Comparison of ENCODE assay signal across 18 cellular contexts in the genomic region with DNA sequence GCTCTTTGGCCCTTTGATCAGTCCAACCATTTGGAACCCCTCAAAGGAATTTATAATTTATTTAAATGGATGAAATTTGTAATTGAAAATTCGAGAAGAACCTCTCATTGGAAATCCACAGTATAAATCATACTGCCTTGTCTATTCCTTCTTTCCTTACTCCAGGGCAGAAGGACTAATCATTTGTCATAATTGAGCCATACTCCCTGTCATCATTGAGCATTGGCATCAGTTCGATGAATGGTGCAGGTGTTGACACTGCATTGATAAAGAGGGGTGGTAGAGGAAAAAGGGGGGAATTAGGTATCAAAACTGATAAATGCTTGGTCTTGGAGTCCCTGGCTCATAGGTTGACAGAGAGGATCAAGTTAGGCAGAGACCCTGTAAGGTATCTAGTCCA. TPM values are rescaled to one million over a fixed set of nuclear protein-coding genes. Genes with fewer than 3 reads are reported as not detected.
"Had no signal": no experiment of that assay in that cellular context is flagged by ENCODE, and none has a peak within 500 bp of the region (broad histone marks: within the 10 kb centered on the region; RNA-seq: fewer than 3 reads in every experiment).

No MANE protein-coding gene starts in this region.

- H3K27ac Mint-ChIP-seq: activated naive CD8-positive, alpha-beta T cell treated with anti-CD3 and anti-CD28 coated beads for 36 hours; activated T-helper 1 cell treated with anti-CD3 and anti-CD28 coated beads, Interleukin-12 subunit alpha, Interleukin-12 subunit beta, Interleukin-2, Interleukin-4 antibody, amounts not matched to agents 30 ng/mL and 10 ng/mL and 1 ng/mL, durations not matched to agents 14 hours and 24 hours and 36 hours; dendritic cell treated with granulocyte-macrophage colony-stimulating factor and Interleukin-4, amounts not matched to agents 40 ng/mL and 50 ng/mL, for 4 days; endodermal cell; T-helper 2 cell treated with Interferon-gamma antibody and Interleukin-4, amounts not matched to agents 5 μg/mL and 100 μg/mL, for 36 hours had no signal

- H3K4me3 Mint-ChIP-seq: activated naive CD8-positive, alpha-beta T cell treated with anti-CD3 and anti-CD28 coated beads for 36 hours; activated T-helper 1 cell treated with anti-CD3 and anti-CD28 coated beads, Interleukin-12 subunit alpha, Interleukin-12 subunit beta, Interleukin-2, Interleukin-4 antibody, amounts not matched to agents 30 ng/mL and 10 ng/mL and 1 ng/mL, durations not matched to agents 14 hours and 24 hours and 36 hours; dendritic cell treated with granulocyte-macrophage colony-stimulating factor and Interleukin-4, amounts not matched to agents 40 ng/mL and 50 ng/mL, for 4 days; T-helper 2 cell treated with Interferon-gamma antibody and Interleukin-4, amounts not matched to agents 5 μg/mL and 100 μg/mL, for 36 hours had no signal

- H3K27me3 ChIP-seq: brain microvascular endothelial cell, pancreas had no signal

- H3K9me3 Mint-ChIP-seq: activated T-helper 1 cell treated with anti-CD3 and anti-CD28 coated beads, Interleukin-12 subunit alpha, Interleukin-12 subunit beta, Interleukin-2, Interleukin-4 antibody, amounts not matched to agents 30 ng/mL and 10 ng/mL and 1 ng/mL, durations not matched to agents 14 hours and 24 hours and 36 hours; dendritic cell treated with granulocyte-macrophage colony-stimulating factor and Interleukin-4, amounts not matched to agents 40 ng/mL and 50 ng/mL, for 4 days; endodermal cell; T-helper 2 cell treated with Interferon-gamma antibody and Interleukin-4, amounts not matched to agents 5 μg/mL and 100 μg/mL, for 36 hours had no signal

- ATAC-seq: left cardiac atrium, lower lobe of right lung, pancreas had no signal

- DNase-seq: activated CD4-positive, alpha-beta T cell treated with anti-CD3 and anti-CD28 coated beads, Interleukin-2, amount 50 U/mL, for 1 hour; activated CD8-positive, alpha-beta memory T cell treated with anti-CD3 and anti-CD28 coated beads for 24 hours; activated naive CD8-positive, alpha-beta T cell treated with anti-CD3 and anti-CD28 coated beads for 36 hours; amygdala; brain microvascular endothelial cell; endodermal cell; erythroblast; hippocampal formation; left cardiac atrium; lower lobe of right lung; midbrain; pancreas; stimulated activated CD4-positive, alpha-beta T cell treated with anti-CD3 and anti-CD28 coated beads, Interleukin-12 subunit alpha, Interleukin-12 subunit beta, amount 100 ng/mL, for 4 hours; stimulated activated CD4-positive, alpha-beta T cell treated with anti-CD3 and anti-CD28 coated beads, Interleukin-2, amount 100 ng/mL, for 24 hours had no signal

- H3K4me3 ChIP-seq: lower lobe of right lung, pancreas had no signal

- H3K9me3 ChIP-seq: lower lobe of right lung, pancreas had no signal

- H3K27ac ChIP-seq: brain microvascular endothelial cell, lower lobe of right lung, pancreas had no signal

- H3K36me3 ChIP-seq: brain microvascular endothelial cell, lower lobe of right lung, pancreas had no signal

RNA-seq across cellular contexts. Expression of a gene that starts 2.0 kb away (rescaled TPM):
- total RNA-seq: activated naive CD8-positive, alpha-beta T cell treated with anti-CD3 and anti-CD28 coated beads for 36 hours; activated T-helper 1 cell treated with anti-CD3 and anti-CD28 coated beads, Interleukin-12 subunit alpha, Interleukin-12 subunit beta, Interleukin-2, Interleukin-4 antibody, amounts not matched to agents 30 ng/mL and 10 ng/mL and 1 ng/mL, durations not matched to agents 14 hours and 24 hours and 36 hours had no signal

RNA-seq across cellular contexts. Expression of a gene that starts 24.2 kb away (rescaled TPM):
- total RNA-seq: activated naive CD8-positive, alpha-beta T cell treated with anti-CD3 and anti-CD28 coated beads for 36 hours; activated T-helper 1 cell treated with anti-CD3 and anti-CD28 coated beads, Interleukin-12 subunit alpha, Interleukin-12 subunit beta, Interleukin-2, Interleukin-4 antibody, amounts not matched to agents 30 ng/mL and 10 ng/mL and 1 ng/mL, durations not matched to agents 14 hours and 24 hours and 36 hours; lower lobe of right lung had no signal
- polyA plus RNA-seq: urinary bladder had no signal
